10 cellular contexts compared by ENCODE assay signal in the genomic region with DNA sequence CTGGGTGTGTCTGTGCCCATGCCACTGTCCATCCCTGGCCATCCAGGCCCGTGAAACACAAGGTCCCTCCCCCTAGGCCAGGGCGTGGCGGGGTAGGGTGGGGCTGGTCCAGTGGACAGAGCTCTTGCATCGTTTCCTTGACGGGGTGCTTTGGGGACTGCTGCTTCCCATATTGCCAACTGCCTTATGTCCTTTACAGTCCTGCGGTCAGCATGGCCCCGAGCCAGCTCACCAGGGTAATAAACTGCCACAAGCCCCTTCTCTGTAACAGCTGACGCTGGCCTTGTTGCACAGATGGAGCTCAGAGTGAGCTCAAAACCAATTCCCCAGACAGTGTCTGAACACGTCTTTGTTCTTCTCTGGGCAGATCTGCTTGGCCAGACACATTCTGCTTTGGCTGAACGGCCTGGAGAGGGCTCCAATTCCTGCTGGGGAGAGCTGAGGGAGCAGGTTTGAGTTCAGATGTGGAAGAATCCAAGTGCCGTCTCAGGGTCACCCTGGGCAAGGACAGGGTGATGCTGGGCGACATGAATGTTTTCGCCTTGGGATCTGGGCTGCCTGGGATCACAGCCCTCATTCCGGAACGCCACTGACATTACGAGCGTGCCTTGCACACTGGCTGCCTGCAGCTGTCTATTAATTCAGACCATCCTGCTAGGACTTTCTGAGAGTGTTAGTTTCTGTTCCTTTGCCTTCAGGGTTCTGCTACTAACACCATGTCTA. TPM values are rescaled to one million over a fixed set of nuclear protein-coding genes. Genes with fewer than 3 reads are reported as not detected.
DNase-seq lines count a peak whose midpoint lies in the region; ATAC-seq and TF ChIP-seq lines count a peak whose summit lies in the region.
"Had no signal": no experiment of that assay in that cellular context is flagged by ENCODE, and none has a peak within 500 bp of the region (broad histone marks: within the 10 kb centered on the region; RNA-seq: fewer than 3 reads in every experiment).

No MANE protein-coding gene starts in this region.

- H3K4me3 ChIP-seq in NB4 (ENCODE audit: low read depth, low read length), result no peak overlapping the region
- H3K4me3 ChIP-seq: body of pancreas had no signal

- H3K36me3 Mint-ChIP-seq in activated T-cell treated with anti-CD3 and anti-CD28 coated beads, Interleukin-2, amount 50 U/mL, for 4 hours (ENCODE audit: insufficient read depth), result no peaks in the 10 kb centered on the region

- H3K27me3 Mint-ChIP-seq in activated T-cell treated with anti-CD3 and anti-CD28 coated beads, Interleukin-2, amount 50 U/mL, for 4 hours (ENCODE audit: low read depth), result peaks cover 6% of the 10 kb centered on the region

- H3K4me3 Mint-ChIP-seq in activated T-cell treated with anti-CD3 and anti-CD28 coated beads, Interleukin-2, amount 50 U/mL, for 4 hours, result no peak overlapping the region

- H3K4me1 Mint-ChIP-seq in activated T-cell treated with anti-CD3 and anti-CD28 coated beads, Interleukin-2, amount 50 U/mL, for 4 hours (ENCODE audit: low read depth), result peaks cover 6% of the 10 kb centered on the region

- ATAC-seq in HG03108 (IDR thresholded peaks at IDR 0.05; ENCODE audit: unreplicated experiment) (no peak), HG02610 (IDR thresholded peaks at IDR 0.05; ENCODE audit: unreplicated experiment) (no peak), HG03571 (IDR thresholded peaks at IDR 0.05; ENCODE audit: unreplicated experiment) (no peak)
- no peak for ATAC-seq in activated T-cell treated with anti-CD3 and anti-CD28 coated beads, Interleukin-2, amount 50 U/mL, for 4 hours
- ATAC-seq: body of pancreas had no signal

- DNase-seq in Ammon's horn (ENCODE audit: low spot score), result peak; percentile 83
- peak; percentile 99 for DNase-seq in NB4 (ENCODE audit: low read depth)
- peak; percentile 51 for DNase-seq in cerebellum (ENCODE audit: low spot score)
- DNase-seq in midbrain (lab: John Stamatoyannopoulos, UW), result peak; percentile 72
- DNase-seq in activated T-cell treated with anti-CD3 and anti-CD28 coated beads, Interleukin-2, amount 50 U/mL, for 4 hours, result no peak
- DNase-seq: NCI-H1105 treated with DMSO at 0.1 percent for 48 hours had no signal

- no peaks in the 10 kb centered on the region for H3K9me3 Mint-ChIP-seq in activated T-cell treated with anti-CD3 and anti-CD28 coated beads, Interleukin-2, amount 50 U/mL, for 4 hours

- no peak for TF ChIP-seq POLR2A in NB4 (IDR thresholded peaks at IDR 0.05; ENCODE audit: extremely low read depth, insufficient read length)

- peak; percentile 29 for TF ChIP-seq CTCF in NB4 (IDR thresholded peaks at IDR 0.05; ENCODE audit: low read depth, low read length)

RNA-seq across cellular contexts. Expression of a gene that starts 51.5 kb away (rescaled TPM):
- 26.3 TPM for total RNA-seq in cerebellum
- total RNA-seq in activated T-cell treated with anti-CD3 and anti-CD28 coated beads, Interleukin-2, amount 50 U/mL, for 4 hours, result under 1 TPM in 2 of 3 donors, not detected in 1; 0.18 to 0.22 TPM

Comparison
In these comparisons a context has a peak if more than half of its experiments do, and no peak if none do; other contexts are left out.
1. RNA of a gene that starts 51.5 kb away (total RNA-seq): 26.3 TPM in cerebellum (single experiment); 0.18 to 0.22 TPM in activated T-cell treated with anti-CD3 and anti-CD28 coated beads, Interleukin-2, amount 50 U/mL, for 4 hours; every median in the first group is over 10 times any median in the second.